Comparison of ENCODE assay signal across 13 cellular contexts in genomic region chr3:113057117-113057516, GRCh38.
DNase-seq lines count a peak whose midpoint lies in the region; ATAC-seq and TF ChIP-seq lines count a peak whose summit lies in the region.
"Had no signal": no experiment of that assay in that cellular context is flagged by ENCODE, and none has a peak within 500 bp of the region (broad histone marks: within the 10 kb centered on the region; RNA-seq: fewer than 3 reads in every experiment).

No MANE protein-coding gene starts in this region.

- H3K36me3 ChIP-seq in ascending aorta = no peaks in the 10 kb centered on the region
- H3K36me3 ChIP-seq: right atrium auricular region had no signal

- no peak overlapping the region for H3K27ac ChIP-seq in ascending aorta
- H3K27ac ChIP-seq: right atrium auricular region had no signal

- H3K4me1 ChIP-seq in ascending aorta = peaks cover 0 to 1% of the 10 kb centered on the region in 2 donors
- H3K4me1 ChIP-seq: right atrium auricular region had no signal

- no peaks in the 10 kb centered on the region for H3K9me3 ChIP-seq in ascending aorta
- H3K9me3 ChIP-seq: right atrium auricular region had no signal

- intact Hi-C loops in ascending aorta (cut with DNase I) = loop anchor here (10.0 kb wide), 1 partner anchor 688 kb away; the partner anchor contains the start of genes ATP6V1A and NAA50

- H3K4me3 ChIP-seq in ascending aorta = no peak overlapping the region
- H3K4me3 ChIP-seq: right atrium auricular region had no signal

- no peak for TF ChIP-seq CTCF in ascending aorta (IDR thresholded peaks at IDR 0.05)

- DNase-seq in inferior parietal cortex (ENCODE audit: extremely low spot score) (peak; percentile 51), SW 1271 (lab: John Stamatoyannopoulos, UW) (no peak), ascending aorta (ENCODE audit: low spot score in 2 of 2) (no peak)
- DNase-seq in stimulated activated CD8-positive, alpha-beta memory T cell treated with anti-CD3 and anti-CD28 coated beads, Interleukin-4, amount 100 ng/mL, for 48 hours = no peak
- DNase-seq: activated T-cell treated with anti-CD3 and anti-CD28 coated beads, Interleukin-2, amount 50 U/mL, for 48 hours; DMS79 treated with DMSO at 0.1 percent for 48 hours; foreskin fibroblast; HFFc6; NCI-H1092 had no signal

- peak; percentile 81 for ATAC-seq in GM18868 (IDR thresholded peaks at IDR 0.05; ENCODE audit: unreplicated experiment)
- peak; percentile 92 for ATAC-seq in GM21447 (IDR thresholded peaks at IDR 0.05; ENCODE audit: unreplicated experiment)
- ATAC-seq in HG03066 (IDR thresholded peaks at IDR 0.05; ENCODE audit: low read depth, unreplicated experiment) = peak; percentile 86

- no peaks in the 10 kb centered on the region for H3K27me3 ChIP-seq in ascending aorta
- H3K27me3 ChIP-seq: right atrium auricular region had no signal
